In the genomic region with DNA sequence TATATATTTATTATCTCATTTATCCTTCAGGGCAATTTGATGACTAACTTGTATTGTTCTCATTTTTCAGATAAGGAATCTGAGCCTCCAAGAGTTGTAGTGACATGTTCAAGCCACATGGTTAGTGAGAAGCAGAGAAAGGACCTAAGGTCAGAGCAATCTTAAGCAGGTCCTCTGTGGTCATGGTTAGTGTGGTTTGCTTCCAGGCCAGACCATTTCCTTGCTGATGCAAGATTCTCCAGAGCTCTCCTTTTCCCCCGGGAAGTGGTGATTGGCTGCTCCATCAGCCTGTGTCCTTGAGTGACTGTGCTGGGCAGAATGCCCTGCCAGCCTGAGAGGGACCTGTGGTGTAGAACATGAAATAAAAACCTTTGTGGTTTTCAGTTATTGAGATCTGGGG, we compare ENCODE assay signal across 10 cellular contexts.
DNase-seq lines count a peak whose midpoint lies in the region; ATAC-seq and TF ChIP-seq lines count a peak whose summit lies in the region.
"Had no signal": no experiment of that assay in that cellular context is flagged by ENCODE, and none has a peak within 500 bp of the region (broad histone marks: within the 10 kb centered on the region; RNA-seq: fewer than 3 reads in every experiment).

No MANE protein-coding gene starts in this region.

- BruUV-seq in A673 (replicated peaks; lab: Mats Ljungman, UMichigan) = no TSS peak

- intact Hi-C loops in A673 (cut with micrococcal nuclease; ENCODE audit: unreplicated experiment) = no loop called here

- no peaks in the 10 kb centered on the region for H3K4me1 Mint-ChIP-seq in activated CD8-positive, alpha-beta T cell treated with anti-CD3 and anti-CD28 coated beads, Interleukin-2, amount 10 ng/mL, durations not matched to agents 7 days and 5 days (ENCODE audit: low read depth)

- CTCF ChIA-PET in A673 (lab: Charles Lee) = no interaction called here
- CTCF ChIA-PET in activated CD8-positive, alpha-beta T cell treated with anti-CD3 and anti-CD28 coated beads, Interleukin-2, amount 10 ng/mL, durations not matched to agents 7 days and 5 days (lab: Charles Lee) = no interaction called here

- no peaks in the 10 kb centered on the region for H3K36me3 ChIP-seq in A673 (ENCODE audit: insufficient read depth, low read length, poor library complexity, severe bottlenecking)

- H3K4me3 ChIP-seq in A673 (ENCODE audit: low read depth, low read length, poor library complexity, severe bottlenecking) (no peak overlapping the region), foreskin fibroblast (ENCODE audit: low read depth in 1 of 2, low read length in 2 of 2) (no peak overlapping the region)

- POLR2A ChIA-PET in A673 (lab: Charles Lee; ENCODE audit: low non-redundant PET) = no interaction called here
- POLR2A ChIA-PET in activated CD8-positive, alpha-beta T cell treated with anti-CD3 and anti-CD28 coated beads, Interleukin-2, amount 10 ng/mL, durations not matched to agents 7 days and 5 days (lab: Charles Lee) = no interaction called here

- H3K4me3 Mint-ChIP-seq in activated CD8-positive, alpha-beta T cell treated with anti-CD3 and anti-CD28 coated beads, Interleukin-2, amount 10 ng/mL, durations not matched to agents 7 days and 5 days = no peak overlapping the region

- H3K27me3 Mint-ChIP-seq in activated CD8-positive, alpha-beta T cell treated with anti-CD3 and anti-CD28 coated beads, Interleukin-2, amount 10 ng/mL, durations not matched to agents 7 days and 5 days (ENCODE audit: low read depth) = no peaks in the 10 kb centered on the region

- no peak overlapping the region for H3K27ac Mint-ChIP-seq in activated CD8-positive, alpha-beta T cell treated with anti-CD3 and anti-CD28 coated beads, Interleukin-2, amount 10 ng/mL, durations not matched to agents 7 days and 5 days

- peak; percentile 32 for DNase-seq in A673 (ENCODE audit: low spot score)
- peak; percentile 61 for DNase-seq in GM04503 (ENCODE audit: low read depth)
- peak; percentile 6 for DNase-seq in SW480 (ENCODE audit: low spot score)
- peak; percentile 88 to 92 for DNase-seq in foreskin fibroblast
- no peak for DNase-seq in NCI-H2171 treated with DMSO at 0.1 percent for 48 hours (lab: John Stamatoyannopoulos, UW)
- no peak for DNase-seq in activated CD8-positive, alpha-beta T cell treated with anti-CD3 and anti-CD28 coated beads, Interleukin-2, amount 10 ng/mL, durations not matched to agents 7 days and 5 days
- DNase-seq: activated gamma-delta T cell treated with Interleukin-2 at 50 U/mL for 16 hours, DMS153 had no signal

- no peaks in the 10 kb centered on the region for H3K36me3 Mint-ChIP-seq in activated CD8-positive, alpha-beta T cell treated with anti-CD3 and anti-CD28 coated beads, Interleukin-2, amount 10 ng/mL, durations not matched to agents 7 days and 5 days (ENCODE audit: low read depth)

- no peaks in the 10 kb centered on the region for H3K27me3 ChIP-seq in A673 (replicated peaks; ENCODE audit: insufficient read depth, low read depth, low read length, poor library complexity)

- peaks cover 30% of the 10 kb centered on the region for H3K4me1 ChIP-seq in A673 (ENCODE audit: insufficient read depth, low read length, poor library complexity, severe bottlenecking)

- H3K9me3 ChIP-seq in A673 (ENCODE audit: low read depth, low read length, poor library complexity, severe bottlenecking) = no peaks in the 10 kb centered on the region

- ATAC-seq in HG03039 (IDR thresholded peaks at IDR 0.05; ENCODE audit: unreplicated experiment) (no peak), GM21825 (IDR thresholded peaks at IDR 0.05; ENCODE audit: unreplicated experiment) (no peak)
- no peak for ATAC-seq in activated CD8-positive, alpha-beta T cell treated with anti-CD3 and anti-CD28 coated beads, Interleukin-2, amount 10 ng/mL, durations not matched to agents 7 days and 5 days

- H3K9me3 Mint-ChIP-seq in activated CD8-positive, alpha-beta T cell treated with anti-CD3 and anti-CD28 coated beads, Interleukin-2, amount 10 ng/mL, durations not matched to agents 7 days and 5 days (ENCODE audit: insufficient read depth) = no peaks in the 10 kb centered on the region

- H3K27ac ChIP-seq in A673 (ENCODE audit: low read depth, low read length, poor library complexity, severe bottlenecking) = no peak overlapping the region

- TF ChIP-seq CTCF in A673 (conservative IDR thresholded peaks at IDR 0.05; ENCODE audit: low read depth, low read length) (no peak), foreskin fibroblast (IDR thresholded peaks at IDR 0.05; ENCODE audit: low read depth, low read length) (no peak)

Comparison
In these comparisons a context has a peak if more than half of its experiments do, and no peak if none do; other contexts are left out.
1. DNase-seq: peak in A673 (single experiment), GM04503 (single experiment), SW480 (single experiment) and foreskin fibroblast (2 of 2); none in NCI-H2171 treated with DMSO at 0.1 percent for 48 hours (single experiment) and activated CD8-positive, alpha-beta T cell treated with anti-CD3 and anti-CD28 coated beads, Interleukin-2, amount 10 ng/mL, durations not matched to agents 7 days and 5 days (single experiment).